22 cellular contexts compared by ENCODE assay signal in the genomic region with DNA sequence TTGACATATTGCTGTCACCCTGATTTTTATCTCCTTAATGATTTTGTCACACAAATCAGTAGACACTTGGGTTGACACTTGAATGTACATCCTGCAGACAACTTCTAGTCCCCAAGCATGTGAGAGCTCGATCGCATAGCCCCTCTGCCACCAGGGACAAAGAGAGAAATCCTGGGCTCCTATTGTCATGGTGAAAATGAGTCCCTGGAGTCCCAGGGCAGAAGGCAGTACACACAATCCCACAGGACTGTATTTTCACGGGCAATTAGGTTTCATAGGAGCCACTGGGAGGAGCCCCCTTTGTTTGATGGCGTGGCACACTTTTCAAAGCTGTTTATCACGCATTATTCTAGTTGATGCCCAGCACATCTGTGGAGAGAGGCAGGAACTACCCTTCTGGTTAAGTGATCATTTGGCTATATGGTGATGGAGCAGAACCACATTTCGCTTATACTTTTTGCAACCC.
DNase-seq lines count a peak whose midpoint lies in the region; ATAC-seq and TF ChIP-seq lines count a peak whose summit lies in the region.
"Had no signal": no experiment of that assay in that cellular context is flagged by ENCODE, and none has a peak within 500 bp of the region (broad histone marks: within the 10 kb centered on the region; RNA-seq: fewer than 3 reads in every experiment).

No MANE protein-coding gene starts in this region.

- TF ChIP-seq RAD21 in neural cell (conservative IDR thresholded peaks at IDR 0.05), result no peak

- peak; percentile 81 for TF ChIP-seq EP300 in neural cell (conservative IDR thresholded peaks at IDR 0.05; ENCODE audit: poor library complexity, severe bottlenecking)

- H3K9ac ChIP-seq in Karpas-422 (ENCODE audit: low read length), result no peak overlapping the region
- H3K9ac ChIP-seq in neural cell (ENCODE audit: low read length), result no peak overlapping the region
- H3K9ac ChIP-seq: GM23248 had no signal

- H3K9me2 ChIP-seq in Karpas-422 (replicated peaks; ENCODE audit: insufficient read depth, low read length), result no peaks in the 10 kb centered on the region
- H3K9me2 ChIP-seq in neural cell (ENCODE audit: insufficient read depth, low read length), result no peaks in the 10 kb centered on the region

- H3K4me1 ChIP-seq in Karpas-422 (ENCODE audit: low read length), result peaks cover 23% of the 10 kb centered on the region

- intact Hi-C loops in activated T-helper 1 cell treated with anti-CD3 and anti-CD28 coated beads, Interleukin-12 subunit alpha, Interleukin-12 subunit beta, Interleukin-2, Interleukin-4 antibody, amounts not matched to agents 30 ng/mL and 10 ng/mL and 1 ng/mL, durations not matched to agents 14 hours and 24 hours and 36 hours (cut with micrococcal nuclease), result no loop called here

- H3F3A ChIP-seq in neural cell (ENCODE audit: insufficient read depth, low read length, poor library complexity, severe bottlenecking), result no peaks in the 10 kb centered on the region

- no peaks in the 10 kb centered on the region for H3K9me3 ChIP-seq in Karpas-422 (ENCODE audit: low read length)
- H3K9me3 ChIP-seq in neural cell (ENCODE audit: low read length), result no peaks in the 10 kb centered on the region

- H3K4me3 Mint-ChIP-seq in activated T-helper 1 cell treated with anti-CD3 and anti-CD28 coated beads, Interleukin-12 subunit alpha, Interleukin-12 subunit beta, Interleukin-2, Interleukin-4 antibody, amounts not matched to agents 30 ng/mL and 10 ng/mL and 1 ng/mL, durations not matched to agents 14 hours and 24 hours and 36 hours, result no peak overlapping the region
- H3K4me3 Mint-ChIP-seq: H9, T-helper 17 cell had no signal

- H3K4me2 ChIP-seq in Karpas-422 (ENCODE audit: low read depth, low read length, poor library complexity, severe bottlenecking) (no peak overlapping the region), neural cell (ENCODE audit: low read length) (no peak overlapping the region)
- H3K4me2 ChIP-seq: PC-9 had no signal

- ATAC-seq in GM18517 (IDR thresholded peaks at IDR 0.05; ENCODE audit: unreplicated experiment), result no peak
- ATAC-seq: T-helper 17 cell had no signal

- no peak for TF ChIP-seq CTCF in neural cell (IDR thresholded peaks at IDR 0.05; ENCODE audit: poor library complexity, severe bottlenecking)

- H3K4me1 Mint-ChIP-seq in activated T-helper 1 cell treated with anti-CD3 and anti-CD28 coated beads, Interleukin-12 subunit alpha, Interleukin-12 subunit beta, Interleukin-2, Interleukin-4 antibody, amounts not matched to agents 30 ng/mL and 10 ng/mL and 1 ng/mL, durations not matched to agents 14 hours and 24 hours and 36 hours (ENCODE audit: low read depth), result no peaks in the 10 kb centered on the region
- H3K4me1 Mint-ChIP-seq: T-helper 17 cell had no signal

- H2AFZ ChIP-seq in Karpas-422 (ENCODE audit: low read length) (no peak overlapping the region), neural cell (ENCODE audit: low read depth, low read length) (no peak overlapping the region)
- H2AFZ ChIP-seq: GM23248, PC-9 had no signal

- H3K27ac ChIP-seq in Karpas-422 (ENCODE audit: low read length) (peak overlapping the region; percentile 80), neural cell (ENCODE audit: low read length) (no peak overlapping the region)
- H3K27ac ChIP-seq: C4-2B, GM23248, PC-9, SK-N-MC had no signal

- no peaks in the 10 kb centered on the region for H3K9me3 Mint-ChIP-seq in activated T-helper 1 cell treated with anti-CD3 and anti-CD28 coated beads, Interleukin-12 subunit alpha, Interleukin-12 subunit beta, Interleukin-2, Interleukin-4 antibody, amounts not matched to agents 30 ng/mL and 10 ng/mL and 1 ng/mL, durations not matched to agents 14 hours and 24 hours and 36 hours
- H3K9me3 Mint-ChIP-seq: H9 had no signal

- no peaks in the 10 kb centered on the region for H3K79me2 ChIP-seq in Karpas-422 (ENCODE audit: low read length)
- no peaks in the 10 kb centered on the region for H3K79me2 ChIP-seq in neural cell (replicated peaks; ENCODE audit: insufficient read depth, low read length)

- H4K20me1 ChIP-seq in Karpas-422 (ENCODE audit: insufficient read depth, low read depth, low read length) (no peaks in the 10 kb centered on the region), neural cell (ENCODE audit: insufficient read depth) (no peaks in the 10 kb centered on the region)

- H3K27me3 ChIP-seq in Karpas-422 (ENCODE audit: low read length), result no peaks in the 10 kb centered on the region
- no peaks in the 10 kb centered on the region for H3K27me3 ChIP-seq in neural cell (ENCODE audit: insufficient read depth, low read depth, low read length)

- no peaks in the 10 kb centered on the region for H3K36me3 ChIP-seq in Karpas-422 (ENCODE audit: insufficient read depth, low read length)
- H3K36me3 ChIP-seq in neural cell (ENCODE audit: insufficient read depth, low read length), result no peaks in the 10 kb centered on the region

- H3K27ac Mint-ChIP-seq in activated T-helper 1 cell treated with anti-CD3 and anti-CD28 coated beads, Interleukin-12 subunit alpha, Interleukin-12 subunit beta, Interleukin-2, Interleukin-4 antibody, amounts not matched to agents 30 ng/mL and 10 ng/mL and 1 ng/mL, durations not matched to agents 14 hours and 24 hours and 36 hours, result no peak overlapping the region
- H3K27ac Mint-ChIP-seq: T-helper 17 cell had no signal

- H3K27me3 Mint-ChIP-seq in activated T-helper 1 cell treated with anti-CD3 and anti-CD28 coated beads, Interleukin-12 subunit alpha, Interleukin-12 subunit beta, Interleukin-2, Interleukin-4 antibody, amounts not matched to agents 30 ng/mL and 10 ng/mL and 1 ng/mL, durations not matched to agents 14 hours and 24 hours and 36 hours (ENCODE audit: insufficient read depth), result no peaks in the 10 kb centered on the region

- DNase-seq in DMS53 (lab: John Stamatoyannopoulos, UW) (peak; percentile 54), DMS53 treated with DMSO at 0.1 percent for 48 hours (lab: John Stamatoyannopoulos, UW; ENCODE audit: unreplicated experiment) (no peak), Karpas-422 (peak; percentile 53), NCI-H69 (lab: John Stamatoyannopoulos, UW) (peak; percentile 18), SIG-M5 treated with dmso at 0.1 percent for 504 hours (lab: John Stamatoyannopoulos, UW; ENCODE audit: unreplicated experiment) (no peak)
- DNase-seq in activated T-helper 1 cell treated with anti-CD3 and anti-CD28 coated beads, Interleukin-12 subunit alpha, Interleukin-12 subunit beta, Interleukin-2, Interleukin-4 antibody, amounts not matched to agents 30 ng/mL and 10 ng/mL and 1 ng/mL, durations not matched to agents 14 hours and 24 hours and 36 hours (ENCODE audit: low spot score), result no peak
- DNase-seq: 8988T, AML-193, GDM1, H9, NCI-H1694 treated with DMSO at 0.1 percent for 48 hours, NCI-H2107, NCI-H2227 treated with DMSO at 0.1 percent for 48 hours, RPMI8226, SW 1271, T-helper 17 cell had no signal

- H3K36me3 Mint-ChIP-seq in activated T-helper 1 cell treated with anti-CD3 and anti-CD28 coated beads, Interleukin-12 subunit alpha, Interleukin-12 subunit beta, Interleukin-2, Interleukin-4 antibody, amounts not matched to agents 30 ng/mL and 10 ng/mL and 1 ng/mL, durations not matched to agents 14 hours and 24 hours and 36 hours (ENCODE audit: low read depth), result no peaks in the 10 kb centered on the region

- H3K4me3 ChIP-seq in Karpas-422 (ENCODE audit: low read length), result no peak overlapping the region
- H3K4me3 ChIP-seq in neural cell (ENCODE audit: low read length), result no peak overlapping the region
- H3K4me3 ChIP-seq: GM23248, PC-9, SK-N-MC had no signal

TF ChIP-seq in neural cell, 6 proteins besides CTCF, POLR2A, EP300 and RAD21:
- TF ChIP-seq POLR2AphosphoS5 (IDR thresholded peaks at IDR 0.05) (peak; percentile 65), TAF1 (IDR thresholded peaks at IDR 0.05; ENCODE audit: low read depth) (no peak)

Comparison
In these comparisons a context has a peak if more than half of its experiments do, and no peak if none do; other contexts are left out.
1. DNase-seq: peak in DMS53 (single experiment), Karpas-422 (single experiment) and NCI-H69 (single experiment); none in DMS53 treated with DMSO at 0.1 percent for 48 hours (single experiment), activated T-helper 1 cell treated with anti-CD3 and anti-CD28 coated beads, Interleukin-12 subunit alpha, Interleukin-12 subunit beta, Interleukin-2, Interleukin-4 antibody, amounts not matched to agents 30 ng/mL and 10 ng/mL and 1 ng/mL, durations not matched to agents 14 hours and 24 hours and 36 hours (single experiment) and SIG-M5 treated with dmso at 0.1 percent for 504 hours (single experiment).